In the genomic region with DNA sequence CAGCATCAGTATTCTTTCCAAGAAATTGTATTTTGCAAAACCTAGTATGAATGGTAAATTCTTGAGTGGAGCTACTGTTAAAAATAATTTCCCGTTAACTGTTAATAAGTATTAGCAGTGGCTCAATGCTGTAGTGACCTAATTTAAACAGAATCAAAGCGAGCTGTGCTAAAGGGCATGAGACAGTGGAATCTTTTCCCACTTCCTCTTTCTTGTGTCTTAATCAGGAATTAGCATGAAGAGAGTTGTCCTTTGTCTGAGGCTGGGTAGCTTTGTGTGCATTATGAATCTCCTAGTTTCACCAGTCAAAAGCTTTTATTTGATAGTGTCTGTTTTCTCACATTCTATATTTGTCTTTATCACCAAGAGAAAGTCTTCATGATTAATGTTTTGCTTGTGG, we compare ENCODE assay signal across 1 cellular context.
TF ChIP-seq lines count a peak whose summit lies in the region.

No MANE protein-coding gene starts in this region.

TF ChIP-seq in GM23338, 12 proteins besides CTCF, POLR2A, EP300 and RAD21 (continued from another document):
- TF ChIP-seq NANOG (IDR thresholded peaks at IDR 0.05; ENCODE audit: borderline replicate concordance) = no peak
- TF ChIP-seq JUNB (IDR thresholded peaks at IDR 0.05; ENCODE audit: unreplicated experiment) = no peak
